In the genomic region with DNA sequence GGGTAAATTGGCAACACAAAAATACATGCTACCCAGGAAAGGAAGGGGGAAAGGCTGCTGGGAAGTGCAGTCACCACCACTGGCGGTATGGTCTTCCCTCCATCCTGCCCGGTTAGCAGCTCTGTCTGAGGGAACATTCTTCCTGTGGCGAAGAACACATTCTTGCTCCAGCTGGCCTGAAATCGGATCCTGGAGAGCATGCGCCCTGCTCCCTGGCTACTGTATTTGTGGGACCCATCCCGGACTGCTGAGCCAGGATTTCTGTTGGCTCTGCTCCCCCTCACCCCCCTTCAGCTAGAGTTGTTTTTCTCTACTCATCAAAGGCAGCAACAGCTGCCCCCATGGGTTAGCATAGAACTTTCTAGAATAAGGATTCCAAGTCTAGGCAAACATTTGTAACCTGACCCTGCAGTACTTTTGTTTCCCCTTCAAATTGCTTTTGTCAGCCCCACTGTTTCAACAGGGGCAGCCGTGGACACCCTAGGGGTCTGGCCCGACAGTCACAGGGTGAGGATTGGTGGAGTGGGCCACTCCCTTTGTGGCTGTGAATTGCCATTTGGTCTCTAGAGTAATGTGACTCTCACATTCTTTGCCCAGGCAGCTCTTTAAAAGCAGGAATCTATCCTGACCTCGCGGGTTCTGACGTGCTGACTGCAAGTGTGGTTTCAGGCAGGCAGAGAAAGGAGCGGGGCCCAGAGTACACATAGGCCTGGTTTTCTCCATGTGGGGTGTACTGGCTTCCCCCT, we compare ENCODE assay signal across 1 cellular context.
TF ChIP-seq lines count a peak whose summit lies in the region.

No MANE protein-coding gene starts in this region.

TF ChIP-seq in GM12878, 131 proteins besides CTCF, POLR2A, EP300 and RAD21 (continued from another document and continues in another):
- TF ChIP-seq ZNF687 (IDR thresholded peaks at IDR 0.05) (peak; percentile 93), IRF4 (IDR thresholded peaks at IDR 0.05; ENCODE audit: low read depth, low read length) (no peak), CREB1 (IDR thresholded peaks at IDR 0.05; ENCODE audit: low read depth) (no peak), RCOR1 (conservative IDR thresholded peaks at IDR 0.05; ENCODE audit: low read depth, low read length) (no peak), TCF12 (IDR thresholded peaks at IDR 0.05; ENCODE audit: low read depth, low read length) (0 out of 2 replicates have a peak, but pooled peaks have one; percentile 3), PRDM15 (CRISPR knock-in tag; IDR thresholded peaks at IDR 0.05) (0 out of 2 replicates have a peak, but pooled peaks have one; percentile 52), MEF2B (IDR thresholded peaks at IDR 0.05; ENCODE audit: partially characterized antibody, poor library complexity, severe bottlenecking) (peak; percentile 93), BACH1 (IDR thresholded peaks at IDR 0.05; ENCODE audit: borderline replicate concordance) (0 out of 2 replicates have a peak, but pooled peaks have one; percentile 22), CREM (IDR thresholded peaks at IDR 0.05; ENCODE audit: low read depth) (peak; percentile 21; the same call in 1 of the 2 replicates), BMI1 (IDR thresholded peaks at IDR 0.05; ENCODE audit: borderline replicate concordance) (no peak), DPF2 (IDR thresholded peaks at IDR 0.05) (0 out of 2 replicates have a peak, but pooled peaks have one; percentile 21), SREBF1 (IDR thresholded peaks at IDR 0.05; ENCODE audit: low read length) (no peak), ATF7 (IDR thresholded peaks at IDR 0.05; ENCODE audit: low read depth) (no peak), EGR1 (IDR thresholded peaks at IDR 0.05; ENCODE audit: borderline replicate concordance in 1 of 2, low read depth in 2 of 2, low read length in 2 of 2) (no peak), NBN (IDR thresholded peaks at IDR 0.05) (no peak; the same call in 1 of the 2 replicates), USF2 (IDR thresholded peaks at IDR 0.05; ENCODE audit: borderline replicate concordance, low read depth, low read length) (no peak), MLLT1 (IDR thresholded peaks at IDR 0.05) (peak; percentile 16; the same call in 1 of the 2 replicates), PML (IDR thresholded peaks at IDR 0.05; ENCODE audit: low read length) (no peak), GATAD2B (conservative IDR thresholded peaks at IDR 0.05; ENCODE audit: low read depth) (0 out of 2 replicates have a peak, but pooled peaks have one; percentile 18), ELK1 (IDR thresholded peaks at IDR 0.05; ENCODE audit: low read depth, low read length) (no peak), NRF1 (conservative IDR thresholded peaks at IDR 0.05; ENCODE audit: low read depth, low read length) (0 out of 2 replicates have a peak, but pooled peaks have one; percentile 5)
- TF ChIP-seq, protein P1, sequence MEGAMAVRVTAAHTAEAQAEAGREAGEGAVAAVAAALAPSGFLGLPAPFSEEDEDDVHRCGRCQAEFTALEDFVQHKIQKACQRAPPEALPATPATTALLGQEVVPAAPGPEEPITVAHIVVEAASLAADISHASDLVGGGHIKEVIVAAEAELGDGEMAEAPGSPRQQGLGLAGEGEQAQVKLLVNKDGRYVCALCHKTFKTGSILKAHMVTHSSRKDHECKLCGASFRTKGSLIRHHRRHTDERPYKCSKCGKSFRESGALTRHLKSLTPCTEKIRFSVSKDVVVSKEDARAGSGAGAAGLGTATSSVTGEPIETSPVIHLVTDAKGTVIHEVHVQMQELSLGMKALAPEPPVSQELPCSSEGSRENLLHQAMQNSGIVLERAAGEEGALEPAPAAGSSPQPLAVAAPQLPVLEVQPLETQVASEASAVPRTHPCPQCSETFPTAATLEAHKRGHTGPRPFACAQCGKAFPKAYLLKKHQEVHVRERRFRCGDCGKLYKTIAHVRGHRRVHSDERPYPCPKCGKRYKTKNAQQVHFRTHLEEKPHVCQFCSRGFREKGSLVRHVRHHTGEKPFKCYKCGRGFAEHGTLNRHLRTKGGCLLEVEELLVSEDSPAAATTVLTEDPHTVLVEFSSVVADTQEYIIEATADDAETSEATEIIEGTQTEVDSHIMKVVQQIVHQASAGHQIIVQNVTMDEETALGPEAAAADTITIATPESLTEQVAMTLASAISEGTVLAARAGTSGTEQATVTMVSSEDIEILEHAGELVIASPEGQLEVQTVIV (IDR thresholded peaks at IDR 0.05; ENCODE audit: borderline replicate concordance, partially characterized antibody) = no peak
- TF ChIP-seq, protein P2, sequence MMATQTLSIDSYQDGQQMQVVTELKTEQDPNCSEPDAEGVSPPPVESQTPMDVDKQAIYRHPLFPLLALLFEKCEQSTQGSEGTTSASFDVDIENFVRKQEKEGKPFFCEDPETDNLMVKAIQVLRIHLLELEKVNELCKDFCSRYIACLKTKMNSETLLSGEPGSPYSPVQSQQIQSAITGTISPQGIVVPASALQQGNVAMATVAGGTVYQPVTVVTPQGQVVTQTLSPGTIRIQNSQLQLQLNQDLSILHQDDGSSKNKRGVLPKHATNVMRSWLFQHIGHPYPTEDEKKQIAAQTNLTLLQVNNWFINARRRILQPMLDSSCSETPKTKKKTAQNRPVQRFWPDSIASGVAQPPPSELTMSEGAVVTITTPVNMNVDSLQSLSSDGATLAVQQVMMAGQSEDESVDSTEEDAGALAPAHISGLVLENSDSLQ (IDR thresholded peaks at IDR 0.05) = no peak
- TF ChIP-seq, protein P3, sequence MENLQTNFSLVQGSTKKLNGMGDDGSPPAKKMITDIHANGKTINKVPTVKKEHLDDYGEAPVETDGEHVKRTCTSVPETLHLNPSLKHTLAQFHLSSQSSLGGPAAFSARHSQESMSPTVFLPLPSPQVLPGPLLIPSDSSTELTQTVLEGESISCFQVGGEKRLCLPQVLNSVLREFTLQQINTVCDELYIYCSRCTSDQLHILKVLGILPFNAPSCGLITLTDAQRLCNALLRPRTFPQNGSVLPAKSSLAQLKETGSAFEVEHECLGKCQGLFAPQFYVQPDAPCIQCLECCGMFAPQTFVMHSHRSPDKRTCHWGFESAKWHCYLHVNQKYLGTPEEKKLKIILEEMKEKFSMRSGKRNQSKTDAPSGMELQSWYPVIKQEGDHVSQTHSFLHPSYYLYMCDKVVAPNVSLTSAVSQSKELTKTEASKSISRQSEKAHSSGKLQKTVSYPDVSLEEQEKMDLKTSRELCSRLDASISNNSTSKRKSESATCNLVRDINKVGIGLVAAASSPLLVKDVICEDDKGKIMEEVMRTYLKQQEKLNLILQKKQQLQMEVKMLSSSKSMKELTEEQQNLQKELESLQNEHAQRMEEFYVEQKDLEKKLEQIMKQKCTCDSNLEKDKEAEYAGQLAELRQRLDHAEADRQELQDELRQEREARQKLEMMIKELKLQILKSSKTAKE (IDR thresholded peaks at IDR 0.05; ENCODE audit: low read depth, poor library complexity, severe bottlenecking) = peak; percentile 48
- TF ChIP-seq, protein P4, sequence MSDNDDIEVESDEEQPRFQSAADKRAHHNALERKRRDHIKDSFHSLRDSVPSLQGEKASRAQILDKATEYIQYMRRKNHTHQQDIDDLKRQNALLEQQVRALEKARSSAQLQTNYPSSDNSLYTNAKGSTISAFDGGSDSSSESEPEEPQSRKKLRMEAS (IDR thresholded peaks at IDR 0.05; ENCODE audit: low read depth, low read length) = no peak; the same call in 1 of the 2 replicates
- TF ChIP-seq, protein P5, sequence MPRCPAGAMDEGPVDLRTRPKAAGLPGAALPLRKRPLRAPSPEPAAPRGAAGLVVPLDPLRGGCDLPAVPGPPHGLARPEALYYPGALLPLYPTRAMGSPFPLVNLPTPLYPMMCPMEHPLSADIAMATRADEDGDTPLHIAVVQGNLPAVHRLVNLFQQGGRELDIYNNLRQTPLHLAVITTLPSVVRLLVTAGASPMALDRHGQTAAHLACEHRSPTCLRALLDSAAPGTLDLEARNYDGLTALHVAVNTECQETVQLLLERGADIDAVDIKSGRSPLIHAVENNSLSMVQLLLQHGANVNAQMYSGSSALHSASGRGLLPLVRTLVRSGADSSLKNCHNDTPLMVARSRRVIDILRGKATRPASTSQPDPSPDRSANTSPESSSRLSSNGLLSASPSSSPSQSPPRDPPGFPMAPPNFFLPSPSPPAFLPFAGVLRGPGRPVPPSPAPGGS (IDR thresholded peaks at IDR 0.05; ENCODE audit: borderline replicate concordance, insufficient read depth, low read depth, low read length, poor library complexity, severe bottlenecking) = no peak
- TF ChIP-seq, protein P6, sequence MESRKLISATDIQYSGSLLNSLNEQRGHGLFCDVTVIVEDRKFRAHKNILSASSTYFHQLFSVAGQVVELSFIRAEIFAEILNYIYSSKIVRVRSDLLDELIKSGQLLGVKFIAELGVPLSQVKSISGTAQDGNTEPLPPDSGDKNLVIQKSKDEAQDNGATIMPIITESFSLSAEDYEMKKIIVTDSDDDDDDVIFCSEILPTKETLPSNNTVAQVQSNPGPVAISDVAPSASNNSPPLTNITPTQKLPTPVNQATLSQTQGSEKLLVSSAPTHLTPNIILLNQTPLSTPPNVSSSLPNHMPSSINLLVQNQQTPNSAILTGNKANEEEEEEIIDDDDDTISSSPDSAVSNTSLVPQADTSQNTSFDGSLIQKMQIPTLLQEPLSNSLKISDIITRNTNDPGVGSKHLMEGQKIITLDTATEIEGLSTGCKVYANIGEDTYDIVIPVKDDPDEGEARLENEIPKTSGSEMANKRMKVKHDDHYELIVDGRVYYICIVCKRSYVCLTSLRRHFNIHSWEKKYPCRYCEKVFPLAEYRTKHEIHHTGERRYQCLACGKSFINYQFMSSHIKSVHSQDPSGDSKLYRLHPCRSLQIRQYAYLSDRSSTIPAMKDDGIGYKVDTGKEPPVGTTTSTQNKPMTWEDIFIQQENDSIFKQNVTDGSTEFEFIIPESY (IDR thresholded peaks at IDR 0.05) = 0 out of 2 replicates have a peak, but pooled peaks have one; percentile 14
